In genomic region chr1:219266524-219266923, GRCh38 we compare ENCODE assay signal across 22 cellular contexts.
"Had no signal": no experiment of that assay in that cellular context is flagged by ENCODE, and none has a peak within 500 bp of the region (broad histone marks: within the 10 kb centered on the region; RNA-seq: fewer than 3 reads in every experiment).

No MANE protein-coding gene starts in this region.

- H2AFZ ChIP-seq: hepatocyte had no signal

- H3K36me3 ChIP-seq: pancreas, uterus had no signal

- DNase-seq: cortex of kidney; dorsolateral prefrontal cortex; effector CD8-positive, alpha-beta T cell; foreskin fibroblast; head of caudate nucleus; left colon; left ventricle myocardium superior; mesendoderm; naive B cell; occipital lobe; pancreas; right cardiac atrium; small intestine; stimulated activated CD4-positive, alpha-beta T cell treated with anti-CD3 and anti-CD28 coated beads, Interleukin-12 subunit alpha, Interleukin-12 subunit beta, amount 100 ng/mL, for 4 hours; stimulated activated naive CD4-positive, alpha-beta T cell; uterus had no signal

- H3K4me1 Mint-ChIP-seq: naive B cell had no signal

- H3K79me2 ChIP-seq: hepatocyte had no signal

- H3K4me1 ChIP-seq: uterus had no signal

- H3K4me2 ChIP-seq: hepatocyte had no signal

- H3K27me3 ChIP-seq: dorsolateral prefrontal cortex, hepatocyte, pancreas, uterus had no signal

- H3K4me3 ChIP-seq: dorsolateral prefrontal cortex, hepatocyte, lung, pancreas, uterus had no signal

- H3K36me3 Mint-ChIP-seq: type B pancreatic cell had no signal

- H3K9me3 ChIP-seq: pancreas, uterus had no signal

- H3K27ac Mint-ChIP-seq: naive B cell, nephron, progenitor cell of endocrine pancreas, type B pancreatic cell had no signal

- ATAC-seq: esophagus mucosa, left colon, left ventricle myocardium superior, pancreas, right cardiac atrium had no signal

- H3K27me3 Mint-ChIP-seq: naive B cell, progenitor cell of endocrine pancreas, type B pancreatic cell had no signal

- H3K27ac ChIP-seq: dorsolateral prefrontal cortex, hepatocyte, pancreas, uterus had no signal

- H3K4me3 Mint-ChIP-seq: naive B cell, nephron, type B pancreatic cell had no signal
